In the genomic region with DNA sequence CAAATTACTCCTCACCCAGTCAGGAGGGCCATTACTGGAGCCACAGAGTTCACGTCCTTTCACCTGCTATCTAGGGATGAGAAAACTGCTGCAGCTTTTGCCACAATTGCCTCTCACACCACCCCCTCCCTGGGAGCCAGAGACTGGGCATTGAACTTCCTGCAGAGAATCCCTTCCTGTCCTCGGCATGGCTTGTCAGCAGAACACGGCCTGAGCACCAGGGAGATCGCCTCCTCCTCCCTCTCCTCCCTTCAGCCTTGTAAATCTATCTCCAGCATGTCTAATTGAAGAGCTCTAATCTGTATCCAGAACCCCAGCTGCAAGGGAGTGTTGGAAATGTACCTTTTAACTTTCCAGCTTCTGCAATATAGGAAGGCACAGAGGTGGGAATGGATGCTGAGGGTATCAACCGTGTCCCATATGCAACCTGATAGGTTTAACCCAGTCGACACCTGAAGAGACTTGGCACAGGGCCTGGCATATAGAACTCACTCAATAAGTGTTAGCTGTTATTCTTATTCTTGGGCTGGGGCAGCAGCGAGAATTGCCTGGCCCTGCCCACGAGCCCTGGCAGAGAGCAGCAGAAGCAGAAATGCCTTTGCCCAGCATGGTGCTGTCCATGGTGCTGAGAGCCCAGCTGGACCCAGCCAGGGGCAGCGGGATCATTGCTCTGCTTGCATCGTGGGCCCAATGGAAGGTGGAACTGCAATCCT, we compare ENCODE assay signal across 9 cellular contexts. TPM values are rescaled to one million over a fixed set of nuclear protein-coding genes. Genes with fewer than 3 reads are reported as not detected.
DNase-seq lines count a peak whose midpoint lies in the region; ATAC-seq and TF ChIP-seq lines count a peak whose summit lies in the region.
"Had no signal": no experiment of that assay in that cellular context is flagged by ENCODE, and none has a peak within 500 bp of the region (broad histone marks: within the 10 kb centered on the region; RNA-seq: fewer than 3 reads in every experiment).

No MANE protein-coding gene starts in this region.

- H3K9me3 ChIP-seq in colonic mucosa = no peaks in the 10 kb centered on the region

- no peaks in the 10 kb centered on the region for H3K27me3 ChIP-seq in colonic mucosa

- DNase-seq in ELF-1 (ENCODE audit: low read depth, low spot score) (peak; percentile 75), NCI-H1092 treated with DMSO at 0.1 percent for 48 hours (lab: John Stamatoyannopoulos, UW) (peak; percentile 76), colonic mucosa (peak; percentile 62), lung microvascular endothelial cell (ENCODE audit: low read depth in 2 of 2) (peak; percentile 72 to 77), NCI-H1930 (lab: John Stamatoyannopoulos, UW) (no peak)
- peak; percentile 12 for DNase-seq in activated CD4-positive, alpha-beta T cell treated with anti-CD3 and anti-CD28 coated beads for 1 hour
- peak; percentile 20 for DNase-seq in stimulated activated CD8-positive, alpha-beta memory T cell treated with anti-CD3 and anti-CD28 coated beads, Interleukin-4, amount 100 ng/mL, for 24 hours (ENCODE audit: low read depth)

- ATAC-seq in HG02759 (IDR thresholded peaks at IDR 0.05; ENCODE audit: unreplicated experiment) = no peak

- no peak overlapping the region for H3K4me3 ChIP-seq in colonic mucosa
- H3K4me3 ChIP-seq: skin epidermis had no signal

- H3K27ac ChIP-seq in colonic mucosa = no peak overlapping the region
- H3K27ac ChIP-seq: skin epidermis had no signal

- intact Hi-C loops in colonic mucosa (cut with DNase I) = no loop called here

- no peak overlapping the region for H3K9ac ChIP-seq in colonic mucosa (ENCODE audit: low read depth in 2 of 2, low read length in 2 of 2)

- no peaks in the 10 kb centered on the region for H3K36me3 ChIP-seq in colonic mucosa

- H3K4me1 ChIP-seq in colonic mucosa = no peaks in the 10 kb centered on the region

- TF ChIP-seq CTCF in colonic mucosa (IDR thresholded peaks at IDR 0.05) = no peak

RNA-seq across cellular contexts. Expression of gene TMEM63C, which starts 26.8 kb away (rescaled TPM):
- 10 to 100 TPM in 1 of 2 donors, 1 to 10 TPM in 1; 5.9 to 13.2 TPM for total RNA-seq in colonic mucosa
- total RNA-seq in lung microvascular endothelial cell = 0.44 and 0.79 TPM in 2 replicates

Comparison
In these comparisons a context has a peak if more than half of its experiments do, and no peak if none do; other contexts are left out.
1. DNase-seq: peak in ELF-1 (single experiment), NCI-H1092 treated with DMSO at 0.1 percent for 48 hours (single experiment), activated CD4-positive, alpha-beta T cell treated with anti-CD3 and anti-CD28 coated beads for 1 hour (single experiment), colonic mucosa (single experiment), lung microvascular endothelial cell (2 of 2) and stimulated activated CD8-positive, alpha-beta memory T cell treated with anti-CD3 and anti-CD28 coated beads, Interleukin-4, amount 100 ng/mL, for 24 hours (single experiment); none in NCI-H1930 (0 of 2).